In the genomic region with DNA sequence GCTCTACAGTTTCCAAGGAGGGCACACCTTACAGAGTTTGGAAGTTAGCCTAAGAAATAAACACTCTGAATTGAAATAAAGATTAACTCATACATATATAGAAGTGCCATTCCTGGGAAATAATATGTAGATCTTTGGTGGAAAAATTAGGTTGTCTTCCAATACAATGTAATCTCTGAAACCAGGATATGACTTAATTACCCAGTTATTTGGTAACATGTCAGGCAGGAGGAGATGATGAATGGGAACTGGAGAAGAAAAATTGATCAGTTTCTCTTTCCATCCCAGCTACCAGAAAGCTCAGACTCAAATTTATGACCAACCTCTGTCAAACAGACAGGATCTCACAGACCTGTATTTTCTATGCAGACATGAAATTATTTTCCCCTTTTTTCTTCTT, we compare ENCODE assay signal across 25 cellular contexts.
A peak's percentile ranks its signal among the peaks of the same experiment; 100 is the strongest.
DNase-seq lines count a peak whose midpoint lies in the region; ATAC-seq lines count a peak whose summit lies in the region.
"Had no signal": no experiment of that assay in that cellular context is flagged by ENCODE, and none has a peak within 500 bp of the region (broad histone marks: within the 10 kb centered on the region; RNA-seq: fewer than 3 reads in every experiment).

No MANE protein-coding gene starts in this region.

- H3K4me1 ChIP-seq in ACC112 (ENCODE audit: control insufficient read depth, insufficient read depth, low read length, unreplicated experiment): peaks cover 11% of the 10 kb centered on the region
- H3K4me1 ChIP-seq: BLaER1, SJCRH30 had no signal

- peak overlapping the region; percentile 37 for H3K27ac ChIP-seq in ACC112 (ENCODE audit: low read depth, low read length)
- H3K27ac ChIP-seq: 22Rv1, BLaER1, KMS-11, SJCRH30 had no signal

- no peaks in the 10 kb centered on the region for H3K27me3 ChIP-seq in ACC112 (ENCODE audit: insufficient read depth, low read length)
- H3K27me3 ChIP-seq: BLaER1, SJCRH30 had no signal

- ATAC-seq in GM21367 (IDR thresholded peaks at IDR 0.05; ENCODE audit: unreplicated experiment): no peak
- ATAC-seq: HCT116, PC-3, Right ventricle myocardium inferior, SK-N-SH treated with all-trans-retinoic acid at 6 μM for 48 hours had no signal

- no peaks in the 10 kb centered on the region for H3K79me2 ChIP-seq in ACC112 (ENCODE audit: control insufficient read depth, insufficient read depth, low read length, unreplicated experiment)

- DNase-seq in NCI-H226 (peak; percentile 32), dermis blood vessel endothelial cell (peak; percentile 9), glomerular endothelial cell (ENCODE audit: extremely low read depth, low read depth, low spot score) (peak; percentile 5), DMS53 treated with DMSO at 0.1 percent for 48 hours (lab: John Stamatoyannopoulos, UW; ENCODE audit: unreplicated experiment) (no peak), AG20443 (ENCODE audit: low spot score) (no peak)
- no peak for DNase-seq in stimulated activated naive CD4-positive, alpha-beta T cell treated with Interleukin-2 at 50 U/mL for 16 hours (lab: John Stamatoyannopoulos, UW)
- DNase-seq: ACHN; CD4-positive, CD25-positive, alpha-beta regulatory T cell; DMS153; MM.1S; NCI-H1048; NCI-H1417; NCI-H1694; NCI-H2029 treated with DMSO at 0.1 percent for 48 hours; NCI-H748 treated with DMSO at 0.1 percent for 48 hours; PC-3; SJCRH30 had no signal

- H3K4me3 ChIP-seq in ACC112 (ENCODE audit: low read depth, low read length): no peak overlapping the region
- H3K4me3 ChIP-seq: BLaER1, SJCRH30 had no signal

- no peak overlapping the region for H2AFZ ChIP-seq in ACC112 (ENCODE audit: low read length, unreplicated experiment)

- H3K36me3 ChIP-seq in ACC112 (ENCODE audit: insufficient read depth, low read length): no peaks in the 10 kb centered on the region
- H3K36me3 ChIP-seq: BLaER1, SJCRH30 had no signal

Comparison
In these comparisons a context has a peak if more than half of its experiments do, and no peak if none do; other contexts are left out.
1. DNase-seq: peak in NCI-H226 (single experiment), dermis blood vessel endothelial cell (single experiment) and glomerular endothelial cell (single experiment); none in stimulated activated naive CD4-positive, alpha-beta T cell treated with Interleukin-2 at 50 U/mL for 16 hours (single experiment), DMS53 treated with DMSO at 0.1 percent for 48 hours (single experiment) and AG20443 (single experiment).